8 cellular contexts compared by ENCODE assay signal in the genomic region with DNA sequence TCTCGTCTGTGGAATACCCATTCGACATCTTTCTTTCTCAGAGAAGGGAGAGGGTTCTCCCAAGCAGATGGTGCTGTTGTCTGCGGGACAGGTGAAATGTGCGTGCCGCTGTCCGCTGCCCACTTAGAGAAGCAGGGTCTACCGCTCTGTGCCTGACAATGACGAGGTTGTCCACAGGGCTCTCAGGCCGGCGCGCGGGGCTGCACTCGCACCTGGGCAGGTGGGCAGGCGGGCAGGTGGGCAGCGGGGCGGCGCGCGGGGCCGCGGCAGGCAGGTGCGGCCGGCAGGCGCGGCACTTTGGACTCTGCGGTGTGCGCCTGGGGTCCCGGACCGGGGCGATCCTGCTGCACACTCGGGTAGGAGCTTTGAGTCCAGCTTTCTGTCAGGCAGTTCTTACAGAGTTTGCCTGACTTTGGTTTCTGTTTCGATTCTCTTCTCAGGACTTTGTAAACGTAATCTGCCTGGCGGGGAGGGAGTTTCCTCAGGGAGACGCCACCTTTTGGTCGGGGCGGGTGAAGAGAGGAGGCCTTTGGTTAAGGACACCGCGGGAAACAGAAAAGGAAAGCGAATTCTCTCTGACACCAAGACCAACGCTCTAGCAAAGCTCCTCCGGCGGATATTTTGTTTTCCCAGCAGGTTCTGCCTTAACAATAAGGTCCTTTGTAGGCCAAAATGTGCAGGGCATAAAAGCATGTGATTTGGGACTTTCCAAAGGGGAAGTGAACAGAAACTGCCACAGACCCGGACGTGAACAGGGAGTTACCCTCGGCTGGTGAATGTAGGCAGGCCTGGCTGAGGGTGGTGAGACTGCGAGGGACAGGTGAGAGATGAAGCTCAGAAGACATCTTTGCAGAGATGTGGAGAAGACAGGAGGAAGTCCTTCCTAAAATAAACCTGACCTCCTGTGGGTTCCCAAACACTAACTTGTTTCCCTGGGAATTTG. TPM values are rescaled to one million over a fixed set of nuclear protein-coding genes. Genes with fewer than 3 reads are reported as not detected.
DNase-seq lines count a peak whose midpoint lies in the region; ATAC-seq and TF ChIP-seq lines count a peak whose summit lies in the region.

A gene (minus strand): TSS at position 405 of the 943 bp plus-strand sequence. CDS start 377 bp downstream, at position 28.

- H3K9me2 ChIP-seq in Loucy (replicated peaks; ENCODE audit: low read depth, low read length) = no peaks in the 10 kb centered on the region

- peak; percentile 41 for TF ChIP-seq CTCF in Loucy (conservative IDR thresholded peaks at IDR 0.05; ENCODE audit: low read length)
- TF ChIP-seq CTCF in parathyroid adenoma (IDR thresholded peaks at IDR 0.05) = peak; percentile 43
- peak in 2 of 5 experiments; percentile 35 for TF ChIP-seq CTCF in tibial nerve (IDR thresholded peaks at IDR 0.05)

- H3K9ac ChIP-seq in Loucy (ENCODE audit: low read depth, low read length, poor library complexity, severe bottlenecking) = peak within 1 kb of the TSS; percentile 80
- no peak within 1 kb of the TSS for H3K9ac ChIP-seq in parathyroid adenoma

- peaks cover 51% of the 10 kb centered on the region for H3K4me1 ChIP-seq in Loucy (ENCODE audit: insufficient read depth, low read length, poor library complexity, severe bottlenecking)
- H3K4me1 ChIP-seq in parathyroid adenoma = peaks cover 3% of the 10 kb centered on the region
- peaks cover 0 to 48% (median 17%) of the 10 kb centered on the region in 4 donors for H3K4me1 ChIP-seq in tibial nerve

- WGBS in tibial nerve, 2 donors = 1 to 4% methylated on average over 30 to 39 of the region's 47 CpGs

- peak in 1 of 2 donors; percentile 57 for TF ChIP-seq POLR2A in tibial nerve (IDR thresholded peaks at IDR 0.05)

- peaks cover 31% of the 10 kb centered on the region for H3K79me2 ChIP-seq in Loucy (ENCODE audit: insufficient read depth, low read length)
- peaks cover 3% of the 10 kb centered on the region for H3K79me2 ChIP-seq in parathyroid adenoma

- H3K27ac ChIP-seq in parathyroid adenoma (peak within 1 kb of the TSS; percentile 79), tibial nerve (peak within 1 kb of the TSS; percentile 88 to 97 (median 89))

- peak; percentile 68 to 81 for TF ChIP-seq EP300 in tibial nerve (IDR thresholded peaks at IDR 0.05)

- no peaks in the 10 kb centered on the region for H3F3A ChIP-seq in Loucy (ENCODE audit: low read depth)

- H3K36me3 ChIP-seq in H7 (replicated peaks; ENCODE audit: control insufficient read depth, insufficient read depth, low read length) (no peaks in the 10 kb centered on the region), Loucy (ENCODE audit: insufficient read depth, low read length) (no peaks in the 10 kb centered on the region), parathyroid adenoma (ENCODE audit: control insufficient read depth, insufficient read depth, low read length) (no peaks in the 10 kb centered on the region), tibial nerve (no peaks in the 10 kb centered on the region)

- H3K27me3 ChIP-seq in H7 (ENCODE audit: control insufficient read depth, insufficient read depth, low read length) (peaks cover 19% of the 10 kb centered on the region), Loucy (ENCODE audit: insufficient read depth, low read length, poor library complexity, severe bottlenecking) (no peaks in the 10 kb centered on the region), parathyroid adenoma (ENCODE audit: control insufficient read depth, insufficient read depth, low read length) (no peaks in the 10 kb centered on the region), tibial nerve (no peaks in the 10 kb centered on the region)

- H3K4me3 ChIP-seq in H7 (ENCODE audit: insufficient read depth, low read depth, low read length) (peak within 1 kb of the TSS; percentile 54), Loucy (ENCODE audit: low read length, poor library complexity, severe bottlenecking) (peak within 1 kb of the TSS; percentile 96), parathyroid adenoma (ENCODE audit: low read depth, low read length) (peak within 1 kb of the TSS; percentile 75), tibial nerve (peak within 1 kb of the TSS; percentile 58 to 91 (median 71))

- peak within 1 kb of the TSS; percentile 74 for H3K4me2 ChIP-seq in Loucy (ENCODE audit: low read depth, low read length, poor library complexity, severe bottlenecking)
- H3K4me2 ChIP-seq in parathyroid adenoma (ENCODE audit: low read length) = peak within 1 kb of the TSS; percentile 73

- intact Hi-C loops in Right ventricle myocardium superior (cut with DNase I) = no loop called here

- H2AFZ ChIP-seq in Loucy (ENCODE audit: low read length) = peak within 1 kb of the TSS; percentile 93
- H2AFZ ChIP-seq in parathyroid adenoma = peak within 1 kb of the TSS; percentile 83

- no peaks in the 10 kb centered on the region for H4K20me1 ChIP-seq in Loucy (ENCODE audit: insufficient read depth, low read length, poor library complexity, severe bottlenecking)

- peak; percentile 99 for ATAC-seq in Right ventricle myocardium superior (ENCODE audit: poor library complexity)

- H3K9me3 ChIP-seq in Loucy (ENCODE audit: insufficient read depth, low read depth, low read length) (no peaks in the 10 kb centered on the region), parathyroid adenoma (ENCODE audit: control insufficient read depth, low read length) (no peaks in the 10 kb centered on the region), tibial nerve (no peaks in the 10 kb centered on the region)

- DNase-seq in GM04503 (ENCODE audit: low read depth) (peak; percentile 56), H7 (peak; percentile 73), SW480 (ENCODE audit: low spot score) (peak; percentile 93), Right ventricle myocardium superior (peak; percentile 85), tibial nerve (ENCODE audit: low spot score in 2 of 2) (peak; percentile 71)
- DNase-seq in activated naive CD8-positive, alpha-beta T cell treated with anti-CD3 and anti-CD28 coated beads, Interleukin-2, amount 50 U/mL, for 16 hours (ENCODE audit: low read depth, low spot score) = peak; percentile 55

RNA-seq across cellular contexts. Expression of the gene that starts here (rescaled TPM):
- total RNA-seq in H7 (2014; rRNA removed; shearing (Covaris generic)) = 0.55 TPM in 1 of 2 replicates, not detected in the other
- total RNA-seq in Right ventricle myocardium superior (5.3 TPM), tibial nerve (10 to 100 TPM; 12.5 to 13.2 (median 12.8) TPM)

Comparison
In these comparisons a context has a peak if more than half of its experiments do, and no peak if none do; other contexts are left out.
1. Peak in every context shown above with its lines: DNase-seq, ATAC-seq, H3K4me3 ChIP-seq and H3K27ac ChIP-seq.
2. Peak in DNase-seq and H3K4me3 ChIP-seq in H7; RNA of the gene not detected or under 1 TPM.